Comparison of ENCODE assay signal across 1 cellular context in the genomic region with DNA sequence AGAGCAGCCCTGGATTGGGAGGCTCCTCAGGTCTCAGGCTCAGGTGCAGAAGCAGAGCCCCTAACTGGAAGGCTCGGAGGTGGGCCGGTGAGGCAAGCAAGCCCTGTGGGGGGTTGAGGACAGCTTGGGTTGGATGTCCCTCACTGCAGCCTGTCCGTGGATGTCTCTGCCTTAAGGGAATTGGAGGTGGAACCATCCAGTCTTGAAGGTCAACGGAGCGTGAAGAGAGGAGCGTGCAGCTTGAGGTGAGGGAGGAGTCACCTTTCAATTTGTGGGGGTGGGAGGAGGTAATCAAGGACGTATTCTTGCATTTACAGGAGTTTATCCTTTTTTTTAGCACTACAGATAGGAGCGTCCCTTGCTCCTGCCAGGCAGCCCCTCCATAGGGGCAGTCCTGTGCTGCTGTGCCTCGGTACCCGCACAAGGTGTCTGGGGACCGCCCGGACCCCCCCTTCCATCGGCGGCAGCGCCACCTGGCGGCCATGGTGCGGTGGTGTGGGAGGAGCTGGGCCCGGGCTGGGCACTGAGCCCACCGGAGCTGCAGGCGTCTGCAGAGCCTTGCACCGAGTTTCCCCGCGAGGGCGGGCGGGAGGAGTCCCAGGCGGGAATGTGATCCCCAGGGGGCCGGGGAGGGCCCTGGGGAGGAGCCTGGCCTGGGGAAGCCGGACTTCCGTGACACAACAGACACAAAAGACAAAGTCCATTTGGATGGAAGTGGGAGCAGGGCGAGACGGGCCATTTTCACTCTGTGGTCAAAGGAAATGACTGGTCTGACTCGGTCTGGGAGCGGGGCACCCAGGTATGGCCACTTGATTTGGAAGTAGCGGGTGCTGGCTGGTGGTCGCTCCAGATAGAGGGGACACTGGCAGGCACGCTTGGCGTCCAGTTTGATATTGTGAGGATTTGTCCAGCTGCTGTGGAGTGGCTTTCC.
A peak's percentile ranks its signal among the peaks of the same experiment; 100 is the strongest.
TF ChIP-seq lines count a peak whose summit lies in the region.

No MANE protein-coding gene starts in this region.

TF ChIP-seq in HepG2, 621 proteins besides CTCF, POLR2A, EP300 and RAD21 (continued from another document and continues in another):
- TF ChIP-seq, protein P1, sequence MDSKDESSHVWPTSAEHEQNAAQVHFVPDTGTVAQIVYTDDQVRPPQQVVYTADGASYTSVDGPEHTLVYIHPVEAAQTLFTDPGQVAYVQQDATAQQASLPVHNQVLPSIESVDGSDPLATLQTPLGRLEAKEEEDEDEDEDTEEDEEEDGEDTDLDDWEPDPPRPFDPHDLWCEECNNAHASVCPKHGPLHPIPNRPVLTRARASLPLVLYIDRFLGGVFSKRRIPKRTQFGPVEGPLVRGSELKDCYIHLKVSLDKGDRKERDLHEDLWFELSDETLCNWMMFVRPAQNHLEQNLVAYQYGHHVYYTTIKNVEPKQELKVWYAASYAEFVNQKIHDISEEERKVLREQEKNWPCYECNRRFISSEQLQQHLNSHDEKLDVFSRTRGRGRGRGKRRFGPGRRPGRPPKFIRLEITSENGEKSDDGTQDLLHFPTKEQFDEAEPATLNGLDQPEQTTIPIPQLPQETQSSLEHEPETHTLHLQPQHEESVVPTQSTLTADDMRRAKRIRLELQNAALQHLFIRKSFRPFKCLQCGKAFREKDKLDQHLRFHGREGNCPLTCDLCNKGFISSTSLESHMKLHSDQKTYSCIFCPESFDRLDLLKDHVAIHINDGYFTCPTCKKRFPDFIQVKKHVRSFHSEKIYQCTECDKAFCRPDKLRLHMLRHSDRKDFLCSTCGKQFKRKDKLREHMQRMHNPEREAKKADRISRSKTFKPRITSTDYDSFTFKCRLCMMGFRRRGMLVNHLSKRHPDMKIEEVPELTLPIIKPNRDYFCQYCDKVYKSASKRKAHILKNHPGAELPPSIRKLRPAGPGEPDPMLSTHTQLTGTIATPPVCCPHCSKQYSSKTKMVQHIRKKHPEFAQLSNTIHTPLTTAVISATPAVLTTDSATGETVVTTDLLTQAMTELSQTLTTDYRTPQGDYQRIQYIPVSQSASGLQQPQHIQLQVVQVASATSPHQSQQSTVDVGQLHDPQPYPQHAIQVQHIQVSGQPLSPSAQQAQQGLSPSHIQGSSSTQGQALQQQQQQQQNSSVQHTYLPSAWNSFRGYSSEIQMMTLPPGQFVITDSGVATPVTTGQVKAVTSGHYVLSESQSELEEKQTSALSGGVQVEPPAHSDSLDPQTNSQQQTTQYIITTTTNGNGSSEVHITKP (CRISPR knock-in tag; IDR thresholded peaks at IDR 0.05; ENCODE audit: low read depth), result no peak
- peak; percentile 83 for TF ChIP-seq ZFX (CRISPR knock-in tag; IDR thresholded peaks at IDR 0.05; ENCODE audit: low read depth)
- TF ChIP-seq ZNF331 (CRISPR knock-in tag; IDR thresholded peaks at IDR 0.05), result peak; percentile 100
- no peak; the same call in 1 of the 2 replicates for TF ChIP-seq MIER3 (CRISPR knock-in tag; IDR thresholded peaks at IDR 0.05; ENCODE audit: borderline replicate concordance)
- peak; percentile 91 for TF ChIP-seq HDAC2 (CRISPR knock-in tag; IDR thresholded peaks at IDR 0.05)
- peak; percentile 95 for TF ChIP-seq ZNF816 (CRISPR knock-in tag; IDR thresholded peaks at IDR 0.05; ENCODE audit: borderline replicate concordance)
- no peak for TF ChIP-seq PCBP1 (IDR thresholded peaks at IDR 0.05; ENCODE audit: borderline replicate concordance, low read depth, low read length)
- peak; percentile 78 for TF ChIP-seq BORCS8-MEF2B (CRISPR knock-in tag; IDR thresholded peaks at IDR 0.05)
- peak; percentile 64; the same call in 1 of the 2 replicates for TF ChIP-seq ZNF350 (CRISPR knock-in tag; IDR thresholded peaks at IDR 0.05; ENCODE audit: borderline replicate concordance, low read depth)
- peak; percentile 54 for TF ChIP-seq ZBTB38 (CRISPR knock-in tag; IDR thresholded peaks at IDR 0.05)
- peak; percentile 89 for TF ChIP-seq HNF4G (IDR thresholded peaks at IDR 0.05; ENCODE audit: borderline replicate concordance, low read depth, low read length)
- TF ChIP-seq HNF4G (CRISPR knock-in tag; IDR thresholded peaks at IDR 0.05; ENCODE audit: borderline replicate concordance, low read depth), result peak; percentile 95
- no peak for TF ChIP-seq ARNT (IDR thresholded peaks at IDR 0.05)
- 0 out of 2 replicates have a peak, but pooled peaks have one; percentile 11 for TF ChIP-seq NFIC (IDR thresholded peaks at IDR 0.05; ENCODE audit: low read length)
- TF ChIP-seq, protein P2, sequence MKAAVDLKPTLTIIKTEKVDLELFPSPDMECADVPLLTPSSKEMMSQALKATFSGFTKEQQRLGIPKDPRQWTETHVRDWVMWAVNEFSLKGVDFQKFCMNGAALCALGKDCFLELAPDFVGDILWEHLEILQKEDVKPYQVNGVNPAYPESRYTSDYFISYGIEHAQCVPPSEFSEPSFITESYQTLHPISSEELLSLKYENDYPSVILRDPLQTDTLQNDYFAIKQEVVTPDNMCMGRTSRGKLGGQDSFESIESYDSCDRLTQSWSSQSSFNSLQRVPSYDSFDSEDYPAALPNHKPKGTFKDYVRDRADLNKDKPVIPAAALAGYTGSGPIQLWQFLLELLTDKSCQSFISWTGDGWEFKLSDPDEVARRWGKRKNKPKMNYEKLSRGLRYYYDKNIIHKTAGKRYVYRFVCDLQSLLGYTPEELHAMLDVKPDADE (CRISPR knock-in tag; IDR thresholded peaks at IDR 0.05), result peak; percentile 76; the same call in 1 of the 2 replicates
- TF ChIP-seq NFYC (CRISPR knock-in tag; IDR thresholded peaks at IDR 0.05), result peak; percentile 37
- peak; percentile 62 for TF ChIP-seq ONECUT2 (CRISPR knock-in tag; IDR thresholded peaks at IDR 0.05)
- no peak for TF ChIP-seq DNMT1 (CRISPR knock-in tag; IDR thresholded peaks at IDR 0.05)
- no peak for TF ChIP-seq ZNF354B (CRISPR knock-in tag; IDR thresholded peaks at IDR 0.05)
- peak; percentile 89; the same call in 1 of the 2 replicates for TF ChIP-seq MED13 (CRISPR knock-in tag; IDR thresholded peaks at IDR 0.05)
- TF ChIP-seq, protein P3, sequence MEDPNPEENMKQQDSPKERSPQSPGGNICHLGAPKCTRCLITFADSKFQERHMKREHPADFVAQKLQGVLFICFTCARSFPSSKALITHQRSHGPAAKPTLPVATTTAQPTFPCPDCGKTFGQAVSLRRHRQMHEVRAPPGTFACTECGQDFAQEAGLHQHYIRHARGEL (CRISPR knock-in tag; IDR thresholded peaks at IDR 0.05), result no peak; the same call in 1 of the 2 replicates
- no peak for TF ChIP-seq NR3C1 (CRISPR knock-in tag; IDR thresholded peaks at IDR 0.05)
- TF ChIP-seq ZNF552 (CRISPR knock-in tag; IDR thresholded peaks at IDR 0.05; ENCODE audit: borderline replicate concordance), result no peak; the same call in 1 of the 2 replicates
- TF ChIP-seq, protein P4, sequence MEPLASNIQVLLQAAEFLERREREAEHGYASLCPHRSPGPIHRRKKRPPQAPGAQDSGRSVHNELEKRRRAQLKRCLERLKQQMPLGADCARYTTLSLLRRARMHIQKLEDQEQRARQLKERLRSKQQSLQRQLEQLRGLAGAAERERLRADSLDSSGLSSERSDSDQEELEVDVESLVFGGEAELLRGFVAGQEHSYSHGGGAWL (CRISPR knock-in tag; IDR thresholded peaks at IDR 0.05), result no peak
- TF ChIP-seq, protein P5, sequence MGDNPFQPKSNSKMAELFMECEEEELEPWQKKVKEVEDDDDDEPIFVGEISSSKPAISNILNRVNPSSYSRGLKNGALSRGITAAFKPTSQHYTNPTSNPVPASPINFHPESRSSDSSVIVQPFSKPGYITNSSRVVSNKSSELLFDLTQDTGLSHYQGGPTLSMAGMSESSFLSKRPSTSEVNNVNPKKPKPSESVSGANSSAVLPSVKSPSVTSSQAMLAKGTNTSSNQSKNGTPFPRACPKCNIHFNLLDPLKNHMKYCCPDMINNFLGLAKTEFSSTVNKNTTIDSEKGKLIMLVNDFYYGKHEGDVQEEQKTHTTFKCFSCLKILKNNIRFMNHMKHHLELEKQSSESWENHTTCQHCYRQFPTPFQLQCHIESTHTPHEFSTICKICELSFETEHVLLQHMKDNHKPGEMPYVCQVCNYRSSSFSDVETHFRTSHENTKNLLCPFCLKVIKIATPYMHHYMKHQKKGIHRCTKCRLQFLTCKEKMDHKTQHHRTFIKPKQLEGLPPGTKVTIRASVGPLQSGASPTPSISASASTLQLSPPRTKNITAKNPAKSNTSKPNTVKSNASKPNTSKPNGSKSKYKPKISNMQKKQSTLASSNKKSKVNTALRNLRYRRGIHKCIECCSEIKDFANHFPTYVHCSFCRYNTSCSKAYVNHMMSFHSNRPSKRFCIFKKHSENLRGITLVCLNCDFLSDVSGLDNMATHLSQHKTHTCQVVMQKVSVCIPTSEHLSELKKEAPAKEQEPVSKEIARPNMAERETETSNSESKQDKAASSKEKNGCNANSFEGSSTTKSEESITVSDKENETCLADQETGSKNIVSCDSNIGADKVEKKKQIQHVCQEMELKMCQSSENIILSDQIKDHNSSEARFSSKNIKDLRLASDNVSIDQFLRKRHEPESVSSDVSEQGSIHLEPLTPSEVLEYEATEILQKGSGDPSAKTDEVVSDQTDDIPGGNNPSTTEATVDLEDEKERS (CRISPR knock-in tag; IDR thresholded peaks at IDR 0.05), result no peak
- TF ChIP-seq ETV6 (CRISPR knock-in tag; conservative IDR thresholded peaks at IDR 0.05), result peak; percentile 76; the same call in 1 of the 2 replicates
- no peak for TF ChIP-seq TBP (CRISPR knock-in tag; IDR thresholded peaks at IDR 0.05)
- TF ChIP-seq, protein P6, sequence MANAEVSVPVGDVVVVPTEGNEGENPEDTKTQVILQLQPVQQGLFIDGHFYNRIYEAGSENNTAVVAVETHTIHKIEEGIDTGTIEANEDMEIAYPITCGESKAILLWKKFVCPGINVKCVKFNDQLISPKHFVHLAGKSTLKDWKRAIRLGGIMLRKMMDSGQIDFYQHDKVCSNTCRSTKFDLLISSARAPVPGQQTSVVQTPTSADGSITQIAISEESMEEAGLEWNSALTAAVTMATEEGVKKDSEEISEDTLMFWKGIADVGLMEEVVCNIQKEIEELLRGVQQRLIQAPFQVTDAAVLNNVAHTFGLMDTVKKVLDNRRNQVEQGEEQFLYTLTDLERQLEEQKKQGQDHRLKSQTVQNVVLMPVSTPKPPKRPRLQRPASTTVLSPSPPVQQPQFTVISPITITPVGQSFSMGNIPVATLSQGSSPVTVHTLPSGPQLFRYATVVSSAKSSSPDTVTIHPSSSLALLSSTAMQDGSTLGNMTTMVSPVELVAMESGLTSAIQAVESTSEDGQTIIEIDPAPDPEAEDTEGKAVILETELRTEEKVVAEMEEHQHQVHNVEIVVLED (CRISPR knock-in tag; IDR thresholded peaks at IDR 0.05; ENCODE audit: borderline replicate concordance), result peak; percentile 45; the same call in 1 of the 2 replicates
- no peak for TF ChIP-seq ZNF615 (CRISPR knock-in tag; IDR thresholded peaks at IDR 0.05; ENCODE audit: borderline replicate concordance)
- TF ChIP-seq, protein P7, sequence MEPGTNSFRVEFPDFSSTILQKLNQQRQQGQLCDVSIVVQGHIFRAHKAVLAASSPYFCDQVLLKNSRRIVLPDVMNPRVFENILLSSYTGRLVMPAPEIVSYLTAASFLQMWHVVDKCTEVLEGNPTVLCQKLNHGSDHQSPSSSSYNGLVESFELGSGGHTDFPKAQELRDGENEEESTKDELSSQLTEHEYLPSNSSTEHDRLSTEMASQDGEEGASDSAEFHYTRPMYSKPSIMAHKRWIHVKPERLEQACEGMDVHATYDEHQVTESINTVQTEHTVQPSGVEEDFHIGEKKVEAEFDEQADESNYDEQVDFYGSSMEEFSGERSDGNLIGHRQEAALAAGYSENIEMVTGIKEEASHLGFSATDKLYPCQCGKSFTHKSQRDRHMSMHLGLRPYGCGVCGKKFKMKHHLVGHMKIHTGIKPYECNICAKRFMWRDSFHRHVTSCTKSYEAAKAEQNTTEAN (CRISPR knock-in tag; conservative IDR thresholded peaks at IDR 0.05), result no peak; the same call in 1 of the 2 replicates
- peak; percentile 76 for TF ChIP-seq TOPORS (CRISPR knock-in tag; IDR thresholded peaks at IDR 0.05)
- TF ChIP-seq, protein P8, sequence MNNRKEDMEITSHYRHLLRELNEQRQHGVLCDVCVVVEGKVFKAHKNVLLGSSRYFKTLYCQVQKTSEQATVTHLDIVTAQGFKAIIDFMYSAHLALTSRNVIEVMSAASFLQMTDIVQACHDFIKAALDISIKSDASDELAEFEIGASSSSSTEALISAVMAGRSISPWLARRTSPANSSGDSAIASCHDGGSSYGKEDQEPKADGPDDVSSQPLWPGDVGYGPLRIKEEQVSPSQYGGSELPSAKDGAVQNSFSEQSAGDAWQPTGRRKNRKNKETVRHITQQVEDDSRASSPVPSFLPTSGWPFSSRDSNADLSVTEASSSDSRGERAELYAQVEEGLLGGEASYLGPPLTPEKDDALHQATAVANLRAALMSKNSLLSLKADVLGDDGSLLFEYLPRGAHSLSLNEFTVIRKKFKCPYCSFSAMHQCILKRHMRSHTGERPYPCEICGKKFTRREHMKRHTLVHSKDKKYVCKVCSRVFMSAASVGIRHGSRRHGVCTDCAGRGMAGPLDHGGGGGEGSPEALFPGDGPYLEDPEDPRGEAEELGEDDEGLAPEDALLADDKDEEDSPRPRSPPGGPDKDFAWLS (CRISPR knock-in tag; IDR thresholded peaks at IDR 0.05; ENCODE audit: borderline replicate concordance), result 0 out of 2 replicates have a peak, but pooled peaks have one; percentile 93
- TF ChIP-seq, protein P9, sequence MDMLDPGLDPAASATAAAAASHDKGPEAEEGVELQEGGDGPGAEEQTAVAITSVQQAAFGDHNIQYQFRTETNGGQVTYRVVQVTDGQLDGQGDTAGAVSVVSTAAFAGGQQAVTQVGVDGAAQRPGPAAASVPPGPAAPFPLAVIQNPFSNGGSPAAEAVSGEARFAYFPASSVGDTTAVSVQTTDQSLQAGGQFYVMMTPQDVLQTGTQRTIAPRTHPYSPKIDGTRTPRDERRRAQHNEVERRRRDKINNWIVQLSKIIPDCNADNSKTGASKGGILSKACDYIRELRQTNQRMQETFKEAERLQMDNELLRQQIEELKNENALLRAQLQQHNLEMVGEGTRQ (IDR thresholded peaks at IDR 0.05; ENCODE audit: low read depth, low read length), result no peak
- TF ChIP-seq, protein P9 (CRISPR knock-in tag; IDR thresholded peaks at IDR 0.05; ENCODE audit: borderline replicate concordance), result no peak; the same call in 1 of the 2 replicates
- no peak for TF ChIP-seq ATM (IDR thresholded peaks at IDR 0.05; ENCODE audit: borderline replicate concordance)
- TF ChIP-seq, protein P10, sequence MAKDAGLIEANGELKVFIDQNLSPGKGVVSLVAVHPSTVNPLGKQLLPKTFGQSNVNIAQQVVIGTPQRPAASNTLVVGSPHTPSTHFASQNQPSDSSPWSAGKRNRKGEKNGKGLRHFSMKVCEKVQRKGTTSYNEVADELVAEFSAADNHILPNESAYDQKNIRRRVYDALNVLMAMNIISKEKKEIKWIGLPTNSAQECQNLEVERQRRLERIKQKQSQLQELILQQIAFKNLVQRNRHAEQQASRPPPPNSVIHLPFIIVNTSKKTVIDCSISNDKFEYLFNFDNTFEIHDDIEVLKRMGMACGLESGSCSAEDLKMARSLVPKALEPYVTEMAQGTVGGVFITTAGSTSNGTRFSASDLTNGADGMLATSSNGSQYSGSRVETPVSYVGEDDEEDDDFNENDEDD (CRISPR knock-in tag; IDR thresholded peaks at IDR 0.05; ENCODE audit: borderline replicate concordance), result peak; percentile 91; the same call in 1 of the 2 replicates
- no peak for TF ChIP-seq ZNF34 (CRISPR knock-in tag; IDR thresholded peaks at IDR 0.05; ENCODE audit: borderline replicate concordance)
- peak; percentile 90 for TF ChIP-seq KLF6 (CRISPR knock-in tag; IDR thresholded peaks at IDR 0.05)
